Comparison of ENCODE assay signal across 29 cellular contexts in the genomic region with DNA sequence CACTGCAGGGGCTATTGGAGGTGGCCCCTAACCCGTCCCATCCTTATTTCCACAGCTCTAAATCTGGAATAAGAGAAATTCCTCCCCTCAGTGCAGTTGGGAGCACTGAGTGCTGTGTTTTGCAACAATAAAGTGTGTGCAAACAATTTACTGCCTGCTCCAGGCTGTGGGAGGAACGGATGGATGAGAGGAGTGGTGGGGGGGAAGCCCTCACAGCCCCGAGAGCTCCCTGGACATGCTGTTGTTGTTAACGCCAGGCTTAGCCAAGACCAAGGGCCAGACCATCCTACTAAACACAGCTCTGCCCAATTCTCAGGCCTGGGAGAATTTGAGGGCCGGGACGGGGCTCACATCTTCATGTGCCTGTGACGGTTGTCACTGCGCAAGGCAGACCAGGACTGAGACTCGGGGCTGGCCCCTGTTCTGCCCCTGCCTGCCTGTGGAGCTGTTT.
DNase-seq lines count a peak whose midpoint lies in the region; ATAC-seq and TF ChIP-seq lines count a peak whose summit lies in the region.
"Had no signal": no experiment of that assay in that cellular context is flagged by ENCODE, and none has a peak within 500 bp of the region (broad histone marks: within the 10 kb centered on the region; RNA-seq: fewer than 3 reads in every experiment).

No MANE protein-coding gene starts in this region.

- peak; percentile 25 for ATAC-seq in gastroesophageal sphincter
- ATAC-seq: GM12878, GM23338 had no signal

- no peaks in the 10 kb centered on the region for H3K27me3 ChIP-seq in gastroesophageal sphincter
- H3K27me3 ChIP-seq in right atrium auricular region = no peaks in the 10 kb centered on the region
- H3K27me3 ChIP-seq in ovary = no peaks in the 10 kb centered on the region
- H3K27me3 ChIP-seq in uterus = no peaks in the 10 kb centered on the region
- H3K27me3 ChIP-seq: BLaER1 treated with 17β-estradiol and CSF1 and Interleukin-3, amounts not matched to agents 10 nM and 100 nM; esophagus muscularis mucosa; Peyer's patch; SJCRH30 had no signal

- TF ChIP-seq POLR2A in gastroesophageal sphincter (IDR thresholded peaks at IDR 0.05) (no peak), ovary (IDR thresholded peaks at IDR 0.05) (no peak), uterus (IDR thresholded peaks at IDR 0.05) (no peak)

- peaks cover 0 to 11% of the 10 kb centered on the region in 2 donors for H3K36me3 ChIP-seq in gastroesophageal sphincter
- no peaks in the 10 kb centered on the region for H3K36me3 ChIP-seq in right atrium auricular region
- H3K36me3 ChIP-seq in ovary = no peaks in the 10 kb centered on the region
- H3K36me3 ChIP-seq in uterus = no peaks in the 10 kb centered on the region
- H3K36me3 ChIP-seq: BLaER1 treated with 17β-estradiol and CSF1 and Interleukin-3, amounts not matched to agents 10 nM and 100 nM; Peyer's patch; SJCRH30 had no signal

- no peaks in the 10 kb centered on the region for H3K4me1 ChIP-seq in gastroesophageal sphincter
- H3K4me1 ChIP-seq in right atrium auricular region = peaks cover 0 to 33% of the 10 kb centered on the region in 2 donors
- H3K4me1 ChIP-seq in ovary (ENCODE audit: insufficient read depth) = peaks cover 29% of the 10 kb centered on the region
- H3K4me1 ChIP-seq in uterus = peaks cover 6 to 18% of the 10 kb centered on the region in 2 donors
- H3K4me1 ChIP-seq: parathyroid adenoma, Peyer's patch, SJCRH30 had no signal

- peaks cover 1% of the 10 kb centered on the region for H3K4me1 Mint-ChIP-seq in progenitor cell of endocrine pancreas (ENCODE audit: low read depth)
- H3K4me1 Mint-ChIP-seq: immature natural killer cell had no signal

- no peak overlapping the region for H3K27ac ChIP-seq in gastroesophageal sphincter
- H3K27ac ChIP-seq in right atrium auricular region = peak overlapping the region; percentile 72 to 77
- peak overlapping the region; percentile 83 to 97 for H3K27ac ChIP-seq in ovary
- H3K27ac ChIP-seq in uterus = peak overlapping the region; percentile 88 to 93
- H3K27ac ChIP-seq: BLaER1 treated with 17β-estradiol and CSF1 and Interleukin-3, amounts not matched to agents 10 nM and 100 nM; esophagus muscularis mucosa; parathyroid adenoma; Peyer's patch; SJCRH30 had no signal

- peaks cover 2% of the 10 kb centered on the region for H3K27me3 Mint-ChIP-seq in progenitor cell of endocrine pancreas
- H3K27me3 Mint-ChIP-seq: activated naive CD8-positive, alpha-beta T cell; natural killer cell treated with Interleukin-12 subunit alpha and Interleukin-12 subunit beta and Interleukin-15 and Interleukin-18, amount 100 ng/mL, for 72 hours had no signal

- H3K4me3 ChIP-seq in gastroesophageal sphincter (no peak overlapping the region), right atrium auricular region (no peak overlapping the region), ovary (no peak overlapping the region), uterus (no peak overlapping the region)
- H3K4me3 ChIP-seq: BLaER1 treated with 17β-estradiol and CSF1 and Interleukin-3, amounts not matched to agents 10 nM and 100 nM; esophagus muscularis mucosa; GM12878; GM23338; Peyer's patch; SJCRH30 had no signal

- no peak overlapping the region for H3K4me3 Mint-ChIP-seq in progenitor cell of endocrine pancreas (ENCODE audit: low read depth)
- H3K4me3 Mint-ChIP-seq: activated naive CD8-positive, alpha-beta T cell; GM23338; immature natural killer cell; natural killer cell treated with Interleukin-12 subunit alpha and Interleukin-12 subunit beta and Interleukin-15 and Interleukin-18, amount 100 ng/mL, for 72 hours had no signal

- TF ChIP-seq EP300 in gastroesophageal sphincter (IDR thresholded peaks at IDR 0.05) = no peak
- TF ChIP-seq EP300 in ovary (IDR thresholded peaks at IDR 0.05) = no peak

- peaks cover 0 to 14% (median 0%) of the 10 kb centered on the region in 3 donors for H3K9me3 ChIP-seq in gastroesophageal sphincter
- peaks cover 0 to 5% of the 10 kb centered on the region in 2 donors for H3K9me3 ChIP-seq in right atrium auricular region
- no peaks in the 10 kb centered on the region for H3K9me3 ChIP-seq in ovary
- H3K9me3 ChIP-seq in uterus = no peaks in the 10 kb centered on the region
- H3K9me3 ChIP-seq: Peyer's patch had no signal

- WGBS in gastroesophageal sphincter (ENCODE audit: low coverage in 1 of 2), 2 donors = 78 to 94% methylated on average over 3 to 4 of the region's 9 CpGs
- WGBS in ovary, 3 donors = 28 to 30% (median 29%) methylated on average over 9 of the region's 9 CpGs

- H3K9me3 Mint-ChIP-seq in progenitor cell of endocrine pancreas (ENCODE audit: low read depth) = peaks cover 17% of the 10 kb centered on the region

- no peak overlapping the region for H3K27ac Mint-ChIP-seq in progenitor cell of endocrine pancreas
- H3K27ac Mint-ChIP-seq: activated naive CD8-positive, alpha-beta T cell; GM23338; immature natural killer cell; natural killer cell treated with Interleukin-12 subunit alpha and Interleukin-12 subunit beta and Interleukin-15 and Interleukin-18, amount 100 ng/mL, for 72 hours had no signal

- DNase-seq in right atrium auricular region (ENCODE audit: low spot score) = no peak
- DNase-seq in ovary = peak; percentile 68 to 79 (median 76)
- DNase-seq in uterus = peak; percentile 76 to 87
- no peak for DNase-seq in effector CD4-positive, alpha-beta T cell
- DNase-seq in nucleus accumbens (lab: John Stamatoyannopoulos, UW) = no peak
- no peak for DNase-seq in progenitor cell of endocrine pancreas (ENCODE audit: low spot score, unreplicated experiment)
- DNase-seq in hypothalamus (lab: John Stamatoyannopoulos, UW) = no peak
- DNase-seq: activated CD4-positive, alpha-beta T cell treated with anti-CD3 and anti-CD28 coated beads for 48 hours; activated effector memory CD4-positive, alpha-beta T cell treated with anti-CD3 and anti-CD28 coated beads, Interleukin-2, amount 50 U/mL, for 16 hours; central memory CD4-positive, alpha-beta T cell; dermis blood vessel endothelial cell; DMS153; immature natural killer cell; IMR-90; NCI-H446; NCI-H774; Peyer's patch; SJCRH30; stimulated activated CD4-positive, alpha-beta T cell treated with anti-CD3 and anti-CD28 coated beads, Interleukin-4, amount 100 ng/mL, for 1 hour; T1000; trophoblast cell had no signal

- H3K36me3 Mint-ChIP-seq in progenitor cell of endocrine pancreas (ENCODE audit: insufficient read depth) = peaks cover 5% of the 10 kb centered on the region

- intact Hi-C loops in ovary (cut with DNase I) = loop anchor here in 2 of 4 donors (10.0 kb wide), 2 partner anchors 143 to 167 kb away; no protein-coding TSS in a partner anchor
- intact Hi-C loops in uterus (cut with DNase I; ENCODE audit: low total_unique reads) = no loop called here

- TF ChIP-seq CTCF in gastroesophageal sphincter (IDR thresholded peaks at IDR 0.05) (no peak), right atrium auricular region (IDR thresholded peaks at IDR 0.05) (no peak), ovary (IDR thresholded peaks at IDR 0.05) (no peak), uterus (IDR thresholded peaks at IDR 0.05) (no peak), progenitor cell of endocrine pancreas (IDR thresholded peaks at IDR 0.05; ENCODE audit: unreplicated experiment) (no peak)

Comparison
In these comparisons a context has a peak if more than half of its experiments do, and no peak if none do; other contexts are left out.
1. H3K27ac ChIP-seq: peak in right atrium auricular region (2 of 2), ovary (2 of 2) and uterus (2 of 2); none in gastroesophageal sphincter (0 of 4).
2. DNase-seq: peak in ovary (5 of 5) and uterus (2 of 2); none in right atrium auricular region (single experiment), effector CD4-positive, alpha-beta T cell (single experiment), nucleus accumbens (0 of 56), progenitor cell of endocrine pancreas (single experiment) and hypothalamus (0 of 51).